In genomic region chr1:174161813-174162212, GRCh38 we compare ENCODE assay signal across 2 cellular contexts.
A peak's percentile ranks its signal among the peaks of the same experiment; 100 is the strongest.
TF ChIP-seq lines count a peak whose summit lies in the region.

No MANE protein-coding gene starts in this region.

TF ChIP-seq in HepG2, 621 proteins besides CTCF, POLR2A, EP300 and RAD21:
- no peak for TF ChIP-seq NBN (conservative IDR thresholded peaks at IDR 0.05)
- TF ChIP-seq ZNF770 (CRISPR knock-in tag; IDR thresholded peaks at IDR 0.05): 0 out of 2 replicates have a peak, but pooled peaks have one; percentile 12
TF ChIP-seq in HepG2: peak in this region for 1.

TF ChIP-seq in GM12878, 131 proteins besides CTCF, POLR2A, EP300 and RAD21:
- TF ChIP-seq MEF2A (IDR thresholded peaks at IDR 0.05; ENCODE audit: insufficient read depth, low read depth, low read length): no peak
- no peak for TF ChIP-seq STAT3 (IDR thresholded peaks at IDR 0.05; ENCODE audit: low read depth, low read length)
- TF ChIP-seq BCLAF1 (IDR thresholded peaks at IDR 0.05): no peak
- TF ChIP-seq MTA3 (IDR thresholded peaks at IDR 0.05; ENCODE audit: borderline replicate concordance, low read length): no peak
- no peak for TF ChIP-seq BACH1 (IDR thresholded peaks at IDR 0.05; ENCODE audit: borderline replicate concordance)
- TF ChIP-seq BRCA1 (IDR thresholded peaks at IDR 0.05; ENCODE audit: low read depth, low read length): no peak
- TF ChIP-seq TBL1XR1 (IDR thresholded peaks at IDR 0.05; ENCODE audit: low read depth, low read length): no peak
- no peak for TF ChIP-seq TCF3 (IDR thresholded peaks at IDR 0.05; ENCODE audit: borderline replicate concordance, insufficient read depth, low read depth, low read length)
TF ChIP-seq in GM12878: peak in this region for 0.
